Comparison of ENCODE assay signal across 16 cellular contexts in the genomic region with DNA sequence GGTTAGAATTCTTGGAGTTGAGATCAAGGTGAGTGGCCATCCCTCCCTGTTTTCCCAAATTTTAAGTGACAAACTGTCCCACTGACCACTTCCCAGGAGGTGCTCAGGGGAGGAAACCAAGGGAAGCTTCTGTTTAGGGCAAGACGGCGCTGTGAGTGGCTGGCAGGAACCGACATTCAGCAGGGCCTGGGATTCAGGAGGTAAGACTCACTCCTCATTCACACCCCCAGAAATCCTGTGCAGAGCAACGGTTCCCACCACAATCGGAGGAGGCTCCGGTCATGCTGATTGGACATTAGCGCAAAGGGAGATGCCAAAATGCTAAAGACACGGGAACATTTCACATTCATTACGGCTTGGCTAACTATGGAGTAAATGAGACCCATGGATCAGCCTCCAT.
DNase-seq lines count a peak whose midpoint lies in the region; ATAC-seq and TF ChIP-seq lines count a peak whose summit lies in the region.
"Had no signal": no experiment of that assay in that cellular context is flagged by ENCODE, and none has a peak within 500 bp of the region (broad histone marks: within the 10 kb centered on the region; RNA-seq: fewer than 3 reads in every experiment).

No MANE protein-coding gene starts in this region.

- no peaks in the 10 kb centered on the region for H3K4me1 Mint-ChIP-seq in CD4-positive, alpha-beta memory T cell

- DNase-seq in Peyer's patch (peak in 2 of 3 donors; percentile 13 to 37), mesenteric fat pad (ENCODE audit: low spot score) (peak; percentile 75), sigmoid colon (peak; percentile 39), tibial artery (peak; percentile 9 to 37), NCI-H1105 (lab: John Stamatoyannopoulos, UW) (no peak), ecto neural progenitor cell (ENCODE audit: low spot score) (no peak)
- no peak for DNase-seq in CD4-positive, alpha-beta memory T cell
- DNase-seq: C1 segment of cervical spinal cord; CD8-positive, alpha-beta T cell; DMS153; DND-41; GM23248; H7; HCEC 1CT had no signal

- no peak overlapping the region for H3K27ac ChIP-seq in Peyer's patch
- no peak overlapping the region for H3K27ac ChIP-seq in sigmoid colon
- H3K27ac ChIP-seq in tibial artery: no peak overlapping the region
- no peak overlapping the region for H3K27ac ChIP-seq in CD4-positive, alpha-beta memory T cell (ENCODE audit: low read depth, low read length)
- H3K27ac ChIP-seq: GM23248 had no signal

- H3K4me3 Mint-ChIP-seq in CD4-positive, alpha-beta memory T cell: no peak overlapping the region
- H3K4me3 Mint-ChIP-seq: CD8-positive, alpha-beta T cell had no signal

- H3K4me1 ChIP-seq in Peyer's patch (peaks cover 0 to 34% (median 1%) of the 10 kb centered on the region in 4 donors), sigmoid colon (no peaks in the 10 kb centered on the region), tibial artery (no peaks in the 10 kb centered on the region)
- H3K4me1 ChIP-seq in CD4-positive, alpha-beta memory T cell (ENCODE audit: insufficient read depth, low read length): no peaks in the 10 kb centered on the region

- POLR2A ChIA-PET in CD4-positive, alpha-beta memory T cell (lab: Charles Lee; ENCODE audit: partially characterized antibody): no interaction called here

- CTCF ChIA-PET in CD4-positive, alpha-beta memory T cell (lab: Charles Lee; ENCODE audit: partially characterized antibody): no interaction called here

- intact Hi-C loops in sigmoid colon (cut with DNase I): no loop called here
- intact Hi-C loops in tibial artery (cut with DNase I; ENCODE audit: low total_unique reads): no loop called here
- intact Hi-C loops in CD4-positive, alpha-beta memory T cell (cut with micrococcal nuclease): no loop called here

- no peak overlapping the region for H3K27ac Mint-ChIP-seq in CD4-positive, alpha-beta memory T cell
- H3K27ac Mint-ChIP-seq: CD8-positive, alpha-beta T cell had no signal

- H3K9me3 Mint-ChIP-seq in CD4-positive, alpha-beta memory T cell: no peaks in the 10 kb centered on the region
- H3K9me3 Mint-ChIP-seq: CD8-positive, alpha-beta T cell had no signal

- no peaks in the 10 kb centered on the region for H3K9me3 ChIP-seq in Peyer's patch
- no peaks in the 10 kb centered on the region for H3K9me3 ChIP-seq in sigmoid colon
- no peaks in the 10 kb centered on the region for H3K9me3 ChIP-seq in tibial artery
- no peaks in the 10 kb centered on the region for H3K9me3 ChIP-seq in CD4-positive, alpha-beta memory T cell (ENCODE audit: control insufficient read depth in 1 of 2, low read length in 2 of 2)
- H3K9me3 ChIP-seq: Caco-2 had no signal

- H3K4me3 ChIP-seq in Peyer's patch (no peak overlapping the region), sigmoid colon (no peak overlapping the region), tibial artery (no peak overlapping the region)
- no peak overlapping the region for H3K4me3 ChIP-seq in CD4-positive, alpha-beta memory T cell (ENCODE audit: low read length in 2 of 2)
- H3K4me3 ChIP-seq: GM23248 had no signal

- H3K36me3 Mint-ChIP-seq in CD4-positive, alpha-beta memory T cell: no peaks in the 10 kb centered on the region
- H3K36me3 Mint-ChIP-seq: CD8-positive, alpha-beta T cell had no signal

- WGBS in sigmoid colon, 2 donors: 94 to 96% methylated on average over 9 of the region's 9 CpGs

- H3K27me3 Mint-ChIP-seq in CD4-positive, alpha-beta memory T cell: peaks cover 0 to 3% of the 10 kb centered on the region in 2 donors

- no peak for TF ChIP-seq CTCF in Peyer's patch (IDR thresholded peaks at IDR 0.05)
- TF ChIP-seq CTCF in sigmoid colon (IDR thresholded peaks at IDR 0.05): no peak
- TF ChIP-seq CTCF in tibial artery (IDR thresholded peaks at IDR 0.05): no peak

- TF ChIP-seq POLR2A in Peyer's patch (IDR thresholded peaks at IDR 0.05): no peak
- TF ChIP-seq POLR2A in sigmoid colon (IDR thresholded peaks at IDR 0.05): no peak

- H3K36me3 ChIP-seq in Peyer's patch (no peaks in the 10 kb centered on the region), sigmoid colon (no peaks in the 10 kb centered on the region), tibial artery (no peaks in the 10 kb centered on the region)
- no peaks in the 10 kb centered on the region for H3K36me3 ChIP-seq in CD4-positive, alpha-beta memory T cell (ENCODE audit: insufficient read depth, low read length)

- H3K27me3 ChIP-seq in Peyer's patch (no peaks in the 10 kb centered on the region), sigmoid colon (no peaks in the 10 kb centered on the region), tibial artery (no peaks in the 10 kb centered on the region)
- no peaks in the 10 kb centered on the region for H3K27me3 ChIP-seq in CD4-positive, alpha-beta memory T cell (ENCODE audit: insufficient read depth, low read length)

- no peak for TF ChIP-seq EP300 in sigmoid colon (IDR thresholded peaks at IDR 0.05)

- ATAC-seq in HG03342 (IDR thresholded peaks at IDR 0.05; ENCODE audit: unreplicated experiment): no peak
- ATAC-seq: CD8-positive, alpha-beta T cell had no signal

Comparison
In these comparisons a context has a peak if more than half of its experiments do, and no peak if none do; other contexts are left out.
1. DNase-seq: peak in Peyer's patch (2 of 3), mesenteric fat pad (single experiment), sigmoid colon (single experiment) and tibial artery (2 of 2); none in CD4-positive, alpha-beta memory T cell (0 of 5), NCI-H1105 (single experiment) and ecto neural progenitor cell (single experiment).